8 cellular contexts compared by ENCODE assay signal in genomic region chr21:33434770-33435360, GRCh38. TPM values are rescaled to one million over a fixed set of nuclear protein-coding genes. Genes with fewer than 3 reads are reported as not detected.
A peak's percentile ranks its signal among the peaks of the same experiment; 100 is the strongest.
DNase-seq lines count a peak whose midpoint lies in the region; ATAC-seq and TF ChIP-seq lines count a peak whose summit lies in the region.

No MANE protein-coding gene starts in this region.

- intact Hi-C loops in CD14-positive monocyte (cut with micrococcal nuclease): loop anchor here in 1 of 2 donors (5.0 kb wide), 1 partner anchor 73 kb away; no protein-coding TSS in a partner anchor
- intact Hi-C loops in activated B cell treated with CpG ODN at 0.5 μM for 24 hours (cut with micrococcal nuclease): loop anchor here (1.0 to 2.0 kb wide), 6 partner anchors 7 to 168 kb away; partner anchors contain the start of gene IL10RB

- TF ChIP-seq CTCF in CD14-positive monocyte (IDR thresholded peaks at IDR 0.05) (no peak), activated B cell treated with CpG ODN at 0.5 μM for 24 hours (IDR thresholded peaks at IDR 0.05) (no peak), epithelial cell of proximal tubule (conservative IDR thresholded peaks at IDR 0.05; ENCODE audit: low read depth, low read length) (no peak), omental fat pad (IDR thresholded peaks at IDR 0.05) (no peak)

- H3K36me3 Mint-ChIP-seq in CD14-positive monocyte: peaks cover 62 to 87% of the 10 kb centered on the region in 2 donors
- H3K36me3 Mint-ChIP-seq in activated B cell treated with CpG ODN at 0.5 μM for 24 hours (ENCODE audit: low read depth): peaks cover 73% of the 10 kb centered on the region

- H3K4me3 Mint-ChIP-seq in CD14-positive monocyte (no peak overlapping the region), activated B cell treated with CpG ODN at 0.5 μM for 24 hours (peak overlapping the region; percentile 55)

- CTCF ChIA-PET in activated B cell treated with CpG ODN at 0.5 μM for 24 hours (lab: Charles Lee): interaction anchor here (0.8 to 3.8 kb wide), 9 partner anchors 10 to 235 kb away, joined by 3 to 26 read pairs (median 4); partner anchors contain the start of gene IFNAR1

- peak; percentile 65 for DNase-seq in CD14-positive monocyte (ENCODE audit: low spot score)
- DNase-seq in activated B cell treated with CpG ODN at 0.5 μM for 24 hours: no peak
- peak; percentile 66 for DNase-seq in epithelial cell of proximal tubule (ENCODE audit: low read depth)
- DNase-seq in omental fat pad (ENCODE audit: low spot score): no peak
- no peak for DNase-seq in COR-L47 (lab: John Stamatoyannopoulos, UW)
- DNase-seq in NCI-H526 (lab: John Stamatoyannopoulos, UW): no peak

- H3K9me3 Mint-ChIP-seq in CD14-positive monocyte: peaks cover 0 to 2% (median 0%) of the 10 kb centered on the region in 7 donors
- no peaks in the 10 kb centered on the region for H3K9me3 Mint-ChIP-seq in activated B cell treated with CpG ODN at 0.5 μM for 24 hours

- peaks cover 45% of the 10 kb centered on the region for H3K4me1 Mint-ChIP-seq in CD14-positive monocyte
- H3K4me1 Mint-ChIP-seq in activated B cell treated with CpG ODN at 0.5 μM for 24 hours: peaks cover 64% of the 10 kb centered on the region

- H3K27ac Mint-ChIP-seq in CD14-positive monocyte (peak overlapping the region; percentile 89 to 97 (median 95)), activated B cell treated with CpG ODN at 0.5 μM for 24 hours (peak overlapping the region; percentile 88)

- peaks cover 0 to 2% (median 2%) of the 10 kb centered on the region in 3 donors for H3K27me3 Mint-ChIP-seq in CD14-positive monocyte (ENCODE audit: low read depth in 3 of 3)
- H3K27me3 Mint-ChIP-seq in activated B cell treated with CpG ODN at 0.5 μM for 24 hours: no peaks in the 10 kb centered on the region

- peak; percentile 91 for ATAC-seq in GM19455 (IDR thresholded peaks at IDR 0.05; ENCODE audit: unreplicated experiment)
- peak; percentile 79 for ATAC-seq in HG03460 (IDR thresholded peaks at IDR 0.05; ENCODE audit: unreplicated experiment)
- peak; percentile 90 for ATAC-seq in activated B cell treated with CpG ODN at 0.5 μM for 24 hours (ENCODE audit: low read depth)
- ATAC-seq in omental fat pad (ENCODE audit: low FRiP score): peak; percentile 86

- H3K4me3 ChIP-seq in epithelial cell of proximal tubule (ENCODE audit: low read depth, low read length): no peak overlapping the region

- POLR2A ChIA-PET in activated B cell treated with CpG ODN at 0.5 μM for 24 hours (lab: Charles Lee): interaction anchor here (0.6 to 2.6 kb wide), 14 partner anchors 10 to 542 kb away, joined by 3 to 15 read pairs (median 6); partner anchors contain the start of gene IFNAR1

RNA-seq across cellular contexts. Expression of gene IFNGR2, which starts 31.7 kb away (rescaled TPM):
- polyA plus RNA-seq in CD14-positive monocyte: 100 to 1,000 TPM; 204 to 324 TPM
- total RNA-seq in activated B cell treated with CpG ODN at 0.5 μM for 24 hours (66.8 and 71.1 TPM in 2 replicates), epithelial cell of proximal tubule (59.9 and 64.5 TPM in 2 replicates), omental fat pad (100 to 1,000 TPM in 1 of 4 donors, 10 to 100 TPM in 3; 69.5 to 121 (median 82.4) TPM)

RNA-seq across cellular contexts. Expression of gene TMEM50B, which starts 44.9 kb away (rescaled TPM):
- 10 to 100 TPM; 33.8 to 38.2 TPM for polyA plus RNA-seq in CD14-positive monocyte
- total RNA-seq in activated B cell treated with CpG ODN at 0.5 μM for 24 hours: 42.3 and 47.2 TPM in 2 replicates
- total RNA-seq in epithelial cell of proximal tubule: 22.2 and 39.8 TPM in 2 replicates
- 10 to 100 TPM; 53.8 to 83.5 (median 57.0) TPM for total RNA-seq in omental fat pad

RNA-seq across cellular contexts. Expression of gene DNAJC28, which starts 56.7 kb away (rescaled TPM):
- 1 to 10 TPM in 1 of 2 donors, under 1 TPM in 1; 0.26 to 1.1 TPM for polyA plus RNA-seq in CD14-positive monocyte
- total RNA-seq in activated B cell treated with CpG ODN at 0.5 μM for 24 hours: 0.53 and 0.66 TPM in 2 replicates
- 0.87 and 0.92 TPM in 2 replicates for total RNA-seq in epithelial cell of proximal tubule
- 1 to 10 TPM; 1.0 to 2.0 (median 1.3) TPM for total RNA-seq in omental fat pad

Comparison
In these comparisons a context has a peak if more than half of its experiments do, and no peak if none do; other contexts are left out.
1. DNase-seq: peak in CD14-positive monocyte (single experiment) and epithelial cell of proximal tubule (single experiment); none in activated B cell treated with CpG ODN at 0.5 μM for 24 hours (single experiment), omental fat pad (single experiment), COR-L47 (single experiment) and NCI-H526 (0 of 2).
2. Peak in every context shown above with its lines, with median percentiles within 50 percentile points of each other: ATAC-seq.